ENCODE assay signal across 1 cellular context in the genomic region with DNA sequence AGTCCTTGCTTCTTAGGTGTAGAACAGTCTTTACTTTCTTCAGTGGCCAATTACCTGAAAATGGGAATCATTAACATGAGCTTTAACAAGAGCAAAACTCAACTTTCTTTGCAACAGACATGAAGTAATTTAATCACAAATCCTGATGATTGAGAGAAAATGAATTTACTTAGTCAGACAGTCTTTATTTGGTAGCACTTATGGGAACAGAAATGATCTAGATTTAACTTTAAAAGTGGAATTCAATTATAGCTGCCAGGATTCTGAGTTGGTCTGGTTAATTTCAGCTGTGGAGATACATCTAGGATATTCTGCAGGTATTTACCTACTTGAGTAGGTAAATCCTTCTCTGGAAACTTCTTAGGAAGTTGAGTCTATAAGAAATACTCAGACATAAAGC.
TF ChIP-seq lines count a peak whose summit lies in the region.

No MANE protein-coding gene starts in this region.

TF ChIP-seq in SK-N-SH treated with all-trans-retinoic acid at 6 μM for 48 hours, 23 proteins besides CTCF, POLR2A, EP300 and RAD21 (continued from another document):
- TF ChIP-seq, protein P1, sequence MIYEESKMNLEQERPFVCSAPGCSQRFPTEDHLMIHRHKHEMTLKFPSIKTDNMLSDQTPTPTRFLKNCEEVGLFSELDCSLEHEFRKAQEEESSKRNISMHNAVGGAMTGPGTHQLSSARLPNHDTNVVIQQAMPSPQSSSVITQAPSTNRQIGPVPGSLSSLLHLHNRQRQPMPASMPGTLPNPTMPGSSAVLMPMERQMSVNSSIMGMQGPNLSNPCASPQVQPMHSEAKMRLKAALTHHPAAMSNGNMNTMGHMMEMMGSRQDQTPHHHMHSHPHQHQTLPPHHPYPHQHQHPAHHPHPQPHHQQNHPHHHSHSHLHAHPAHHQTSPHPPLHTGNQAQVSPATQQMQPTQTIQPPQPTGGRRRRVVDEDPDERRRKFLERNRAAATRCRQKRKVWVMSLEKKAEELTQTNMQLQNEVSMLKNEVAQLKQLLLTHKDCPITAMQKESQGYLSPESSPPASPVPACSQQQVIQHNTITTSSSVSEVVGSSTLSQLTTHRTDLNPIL (CRISPR knock-in tag; IDR thresholded peaks at IDR 0.05; ENCODE audit: low read depth) = peak; percentile 58; the same call in 1 of the 2 replicates
- TF ChIP-seq ZFP3 (CRISPR knock-in tag; IDR thresholded peaks at IDR 0.05) (no peak), SNAI2 (CRISPR knock-in tag; IDR thresholded peaks at IDR 0.05) (no peak), PATZ1 (CRISPR knock-in tag; IDR thresholded peaks at IDR 0.05; ENCODE audit: borderline replicate concordance) (0 out of 2 replicates have a peak, but pooled peaks have one; percentile 23), ESRRG (CRISPR knock-in tag; IDR thresholded peaks at IDR 0.05) (no peak), ZFP30 (CRISPR knock-in tag; IDR thresholded peaks at IDR 0.05) (no peak)
